Comparison of ENCODE assay signal across 8 cellular contexts in genomic region chr9:129069128-129069824, GRCh38. TPM values are rescaled to one million over a fixed set of nuclear protein-coding genes. Genes with fewer than 3 reads are reported as not detected.
A peak's percentile ranks its signal among the peaks of the same experiment; 100 is the strongest.
DNase-seq lines count a peak whose midpoint lies in the region; ATAC-seq, FAIRE-seq and TF ChIP-seq lines count a peak whose summit lies in the region.

No MANE protein-coding gene starts in this region.

- FAIRE-seq in urothelium cell line (lab: Jason Lieb, UNC): no peak

- peak overlapping the region; percentile 6; the same call in 1 of the 2 replicates for H3K4me2 ChIP-seq in OCI-LY1 (ENCODE audit: low read length)

- peaks cover 46% of the 10 kb centered on the region for H3K36me3 ChIP-seq in OCI-LY1 (ENCODE audit: insufficient read depth, low read length)

- H4K20me1 ChIP-seq in OCI-LY1 (ENCODE audit: insufficient read depth, low read length): no peaks in the 10 kb centered on the region

- H3K9me2 ChIP-seq in OCI-LY1 (ENCODE audit: low read depth, low read length): no peaks in the 10 kb centered on the region

- no peak overlapping the region for H2AFZ ChIP-seq in OCI-LY1 (ENCODE audit: low read length)

- ATAC-seq in GM19468 (IDR thresholded peaks at IDR 0.05; ENCODE audit: extremely low read depth, unreplicated experiment): peak; percentile 80
- peak; percentile 41 for ATAC-seq in left colon
- no peak for ATAC-seq in HG02623 (IDR thresholded peaks at IDR 0.05; ENCODE audit: unreplicated experiment)

- no peak overlapping the region for H3K4me3 ChIP-seq in OCI-LY1 (ENCODE audit: low read depth, low read length, poor library complexity, severe bottlenecking)

- peak overlapping the region; percentile 54 for H3K9ac ChIP-seq in OCI-LY1 (ENCODE audit: low read length)

- TF ChIP-seq CTCF in OCI-LY1 (IDR thresholded peaks at IDR 0.05; ENCODE audit: low read length): no peak

- peak overlapping the region; percentile 69 for H3K27ac ChIP-seq in OCI-LY1 (ENCODE audit: low read depth, low read length, poor library complexity, severe bottlenecking)

- H3K4me1 ChIP-seq in OCI-LY1 (ENCODE audit: insufficient read depth, low read length, severe bottlenecking): peaks cover 16% of the 10 kb centered on the region

- no peaks in the 10 kb centered on the region for H3F3A ChIP-seq in OCI-LY1 (ENCODE audit: insufficient read depth, low read length)

- no peaks in the 10 kb centered on the region for H3K79me2 ChIP-seq in OCI-LY1 (ENCODE audit: insufficient read depth, low read length)

- intact Hi-C loops in left colon (cut with DNase I, micrococcal nuclease): no loop called here

- H3K27me3 ChIP-seq in OCI-LY1 (ENCODE audit: insufficient read depth, low read length): no peaks in the 10 kb centered on the region

- no peaks in the 10 kb centered on the region for H3K9me3 ChIP-seq in OCI-LY1 (ENCODE audit: low read length)

- DNase-seq in activated gamma-delta T cell (lab: John Stamatoyannopoulos, UW) (peak; percentile 33), left colon (peak; percentile 68 to 70), urothelium cell line (ENCODE audit: low spot score) (no peak), COLO829 (ENCODE audit: low spot score) (no peak)
- DNase-seq in stimulated activated CD8-positive, alpha-beta memory T cell treated with anti-CD3 and anti-CD28 coated beads, Interleukin-15, amount 100 ng/mL, for 4 hours (ENCODE audit: low read depth in 2 of 2): peak; percentile 28 to 34

RNA-seq across cellular contexts. Expression of gene DOLPP1, which starts 11.6 kb away (rescaled TPM):
- 10 to 100 TPM; 44.4 to 53.1 TPM for total RNA-seq in left colon

RNA-seq across cellular contexts. Expression of gene MIGA2, which starts 32.9 kb away (rescaled TPM):
- total RNA-seq in left colon: 10 to 100 TPM; 68.3 to 71.3 TPM

RNA-seq across cellular contexts. Expression of gene SH3GLB2, which starts 41.1 kb away (rescaled TPM):
- 100 to 1,000 TPM; 158 to 169 TPM for total RNA-seq in left colon

RNA-seq across cellular contexts. Expression of gene CRAT, which starts 41.3 kb away (rescaled TPM):
- 10 to 100 TPM; 62.4 to 76.1 TPM for total RNA-seq in left colon

RNA-seq across cellular contexts. Expression of gene PTPA, which starts 41.9 kb away (rescaled TPM):
- total RNA-seq in left colon: 10 to 100 TPM; 90.8 to 91.9 TPM

Comparison
In these comparisons a context has a peak if more than half of its experiments do, and no peak if none do; other contexts are left out.
1. DNase-seq: peak in activated gamma-delta T cell (single experiment), left colon (2 of 2) and stimulated activated CD8-positive, alpha-beta memory T cell treated with anti-CD3 and anti-CD28 coated beads, Interleukin-15, amount 100 ng/mL, for 4 hours (2 of 2); none in urothelium cell line (single experiment) and COLO829 (single experiment).